In the genomic region with DNA sequence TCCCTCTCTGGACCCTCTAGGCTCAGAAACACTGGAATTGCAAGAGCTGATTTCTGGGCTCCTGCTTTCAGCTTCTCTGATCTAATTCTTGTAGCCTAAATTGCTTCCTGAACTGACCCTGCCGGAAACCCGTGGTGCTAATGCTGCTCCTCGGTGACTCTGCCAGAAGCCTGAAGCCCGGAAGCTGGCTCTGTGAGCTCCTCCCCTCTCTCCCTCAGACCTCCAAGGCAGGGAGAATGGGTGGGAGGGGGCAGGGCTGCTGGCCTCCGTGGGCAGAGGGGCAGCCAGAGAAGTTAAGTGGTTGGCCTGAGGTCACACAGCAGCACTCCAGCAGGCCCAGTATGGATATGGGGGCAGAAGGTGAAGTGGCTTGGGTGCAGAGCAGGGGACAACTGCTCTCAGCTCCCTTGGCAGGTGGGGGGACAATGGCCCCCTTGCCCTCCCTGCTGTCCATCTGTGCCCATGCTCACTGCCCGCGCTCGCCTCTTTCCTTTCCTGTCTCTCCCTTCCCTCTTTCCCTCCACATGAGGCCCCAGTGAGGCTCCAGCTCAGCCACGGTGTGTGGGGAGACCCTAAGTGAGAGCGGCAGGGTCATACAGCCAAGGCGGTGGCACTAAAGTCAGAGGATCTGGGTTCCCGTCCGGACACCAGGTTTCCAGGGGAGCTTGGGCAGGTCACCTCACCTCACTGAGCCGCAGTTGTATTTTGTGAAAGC, we compare ENCODE assay signal across 1 cellular context.
TF ChIP-seq lines count a peak whose summit lies in the region.

No MANE protein-coding gene starts in this region.

TF ChIP-seq in endothelial cell of umbilical vein, 7 proteins besides CTCF, POLR2A, EP300 and RAD21:
- TF ChIP-seq, protein P1, sequence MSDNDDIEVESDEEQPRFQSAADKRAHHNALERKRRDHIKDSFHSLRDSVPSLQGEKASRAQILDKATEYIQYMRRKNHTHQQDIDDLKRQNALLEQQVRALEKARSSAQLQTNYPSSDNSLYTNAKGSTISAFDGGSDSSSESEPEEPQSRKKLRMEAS (IDR thresholded peaks at IDR 0.05; ENCODE audit: insufficient read depth, insufficient read length): no peak
- TF ChIP-seq POLR2AphosphoS5 (IDR thresholded peaks at IDR 0.05; ENCODE audit: insufficient read depth, low read depth, low read length): peak; percentile 54
